In the genomic region with DNA sequence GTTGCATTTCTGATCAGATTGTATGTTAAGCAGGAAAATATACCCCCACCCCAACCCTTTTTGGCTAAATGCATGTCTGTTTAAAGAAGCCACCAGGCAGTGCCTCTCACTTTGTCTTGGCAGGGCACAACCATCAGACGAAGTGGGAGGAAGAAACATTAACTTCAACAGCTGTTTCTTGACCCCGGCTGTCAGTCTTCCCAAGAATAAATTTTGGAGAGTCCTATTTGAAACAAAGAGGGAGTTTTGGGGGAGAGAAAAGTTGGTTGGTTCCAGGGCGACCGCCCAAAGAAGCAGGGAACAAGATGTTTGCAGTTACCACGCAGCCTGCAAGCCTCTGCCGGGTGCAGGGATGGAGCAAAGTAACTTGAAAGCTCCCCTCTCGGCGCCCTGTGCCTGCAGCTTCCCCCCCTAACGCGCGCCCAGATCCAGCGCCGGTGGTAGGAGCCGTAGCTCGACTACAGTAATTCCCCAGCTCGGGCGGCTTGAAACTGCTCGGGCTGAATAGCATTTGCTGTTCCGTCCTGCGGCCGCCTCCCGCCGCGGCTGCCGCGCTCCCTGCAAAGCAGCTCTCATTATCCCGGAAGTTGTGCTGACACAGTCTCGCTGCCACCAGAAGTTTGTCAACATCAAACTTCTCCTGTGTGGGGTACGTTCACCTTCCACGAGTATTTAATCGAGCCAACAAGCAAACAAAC, we compare ENCODE assay signal across 8 cellular contexts.
DNase-seq lines count a peak whose midpoint lies in the region; ATAC-seq, FAIRE-seq and TF ChIP-seq lines count a peak whose summit lies in the region.

No MANE protein-coding gene starts in this region.

- H3K4me3 ChIP-seq in A549 = peak overlapping the region; percentile 44
- peak overlapping the region; percentile 48 to 74 (median 55) for H3K4me3 ChIP-seq in breast epithelium
- H3K4me3 ChIP-seq in iPS-18c (ENCODE audit: insufficient read depth, low read depth, low read length) = peak overlapping the region; percentile 46; the same call in 1 of the 2 replicates
- H3K4me3 ChIP-seq in skeletal muscle satellite cell (ENCODE audit: low read length) = peak overlapping the region; percentile 73

- H3K27me3 ChIP-seq in breast epithelium (no peaks in the 10 kb centered on the region), skeletal muscle satellite cell (ENCODE audit: control insufficient read depth, insufficient read depth, low read length) (no peaks in the 10 kb centered on the region)

- peak; percentile 18 for FAIRE-seq in A549 (lab: Jason Lieb, UNC)

- DNase-seq in A549 (ENCODE audit: low read depth in 1 of 2, low spot score in 1 of 2) (peak; percentile 89 to 92), NCI-H2196 (lab: John Stamatoyannopoulos, UW; ENCODE audit: unreplicated experiment) (peak; percentile 73), breast epithelium (ENCODE audit: low spot score in 2 of 2) (peak; percentile 92 to 93)

- H3K36me3 ChIP-seq in breast epithelium = no peaks in the 10 kb centered on the region
- no peaks in the 10 kb centered on the region for H3K36me3 ChIP-seq in skeletal muscle satellite cell (ENCODE audit: insufficient read depth, low read length)

- peak; percentile 49 to 76 for TF ChIP-seq RAD21 in A549 (conservative IDR thresholded peaks at IDR 0.05 in 1 of 2, IDR thresholded peaks at IDR 0.05 in 1 of 2)

- peak overlapping the region; percentile 90 for H3K9ac ChIP-seq in skeletal muscle satellite cell (ENCODE audit: low read depth, low read length)

- H3K9me3 ChIP-seq in A549 = no peaks in the 10 kb centered on the region
- H3K9me3 ChIP-seq in breast epithelium = no peaks in the 10 kb centered on the region
- H3K9me3 ChIP-seq in iPS-18c (ENCODE audit: control insufficient read depth, insufficient read depth, low read length) = no peaks in the 10 kb centered on the region
- no peaks in the 10 kb centered on the region for H3K9me3 ChIP-seq in skeletal muscle satellite cell (replicated peaks; ENCODE audit: low read length)

- H3K4me2 ChIP-seq in A549 (peak overlapping the region; percentile 91), skeletal muscle satellite cell (ENCODE audit: low read length) (peak overlapping the region; percentile 94)

- 1% methylated on average over 31 of the region's 31 CpGs for WGBS in A549 (ENCODE audit: missing lambda C conversion rate)

- H3K27ac ChIP-seq in A549 (peak overlapping the region; percentile 92 to 95), VCaP (peak overlapping the region; percentile 75), breast epithelium (peak overlapping the region; percentile 90 to 93)

- ATAC-seq in A549 = peak; percentile 93 to 94
- ATAC-seq in GM18867 (IDR thresholded peaks at IDR 0.05; ENCODE audit: unreplicated experiment) = peak; percentile 83
- ATAC-seq in HG03108 (IDR thresholded peaks at IDR 0.05; ENCODE audit: unreplicated experiment) = peak; percentile 85

- TF ChIP-seq POLR2A in A549 (IDR thresholded peaks at IDR 0.05; ENCODE audit: low read length) = no peak
- peak; percentile 30 for TF ChIP-seq POLR2A in breast epithelium (IDR thresholded peaks at IDR 0.05)

- intact Hi-C loops in breast epithelium (cut with DNase I; ENCODE audit: low total_unique reads) = loop anchor here (5.0 kb wide), 1 partner anchor 99 kb away; the partner anchor contains the start of gene SSBP2

- CTCF ChIA-PET in A549 (lab: Yijun Ruan, JAX) = interaction anchor here (0.7 to 5.8 kb wide), 9 partner anchors 14 to 426 kb away, joined by 3 to 32 read pairs (median 6); partner anchors contain the start of gene SSBP2

- no peak for TF ChIP-seq CTCF in A549 (IDR thresholded peaks at IDR 0.05)
- no peak for TF ChIP-seq CTCF in VCaP (conservative IDR thresholded peaks at IDR 0.05)
- peak in 1 of 3 donors; percentile 27 for TF ChIP-seq CTCF in breast epithelium (IDR thresholded peaks at IDR 0.05)

- POLR2A ChIA-PET in A549 (lab: Yijun Ruan, JAX) = interaction anchor here (0.6 to 4.2 kb wide), 13 partner anchors 13 to 423 kb away, joined by 3 to 197 read pairs (median 5); partner anchors contain the start of genes ATG10 and SSBP2

- H3K4me1 ChIP-seq in A549 = peaks cover 49% of the 10 kb centered on the region
- peaks cover 14 to 20% of the 10 kb centered on the region in 2 donors for H3K4me1 ChIP-seq in breast epithelium
- peaks cover 30% of the 10 kb centered on the region for H3K4me1 ChIP-seq in skeletal muscle satellite cell (ENCODE audit: control insufficient read depth, insufficient read depth, low read length)

- peak; percentile 15 to 58; a peak in 1 of 5 replicates for TF ChIP-seq EP300 in A549 (IDR thresholded peaks at IDR 0.05)

TF ChIP-seq in A549, 52 proteins besides CTCF, POLR2A, EP300 and RAD21 (continues in another document):
- TF ChIP-seq FOSB (CRISPR knock-in tag; IDR thresholded peaks at IDR 0.05) = no peak
- TF ChIP-seq EHF (CRISPR knock-in tag; IDR thresholded peaks at IDR 0.05) = no peak; the same call in 1 of the 2 replicates
- 0 out of 2 replicates have a peak, but pooled peaks have one; percentile 37 for TF ChIP-seq GATA3 (IDR thresholded peaks at IDR 0.05; ENCODE audit: borderline replicate concordance)
- TF ChIP-seq FOXS1 (CRISPR knock-in tag; IDR thresholded peaks at IDR 0.05) = no peak
- TF ChIP-seq RCOR1 (IDR thresholded peaks at IDR 0.05; ENCODE audit: low read depth, low read length) = no peak
- TF ChIP-seq, protein P1, sequence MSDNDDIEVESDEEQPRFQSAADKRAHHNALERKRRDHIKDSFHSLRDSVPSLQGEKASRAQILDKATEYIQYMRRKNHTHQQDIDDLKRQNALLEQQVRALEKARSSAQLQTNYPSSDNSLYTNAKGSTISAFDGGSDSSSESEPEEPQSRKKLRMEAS (IDR thresholded peaks at IDR 0.05) = peak; percentile 88
- 0 out of 2 replicates have a peak, but pooled peaks have one; percentile 31 for TF ChIP-seq HOXB5 (CRISPR knock-in tag; IDR thresholded peaks at IDR 0.05)
- TF ChIP-seq EHMT2 (IDR thresholded peaks at IDR 0.05; ENCODE audit: low read depth) = no peak
- TF ChIP-seq CBX8 (IDR thresholded peaks at IDR 0.05) = no peak
- TF ChIP-seq, protein P2, sequence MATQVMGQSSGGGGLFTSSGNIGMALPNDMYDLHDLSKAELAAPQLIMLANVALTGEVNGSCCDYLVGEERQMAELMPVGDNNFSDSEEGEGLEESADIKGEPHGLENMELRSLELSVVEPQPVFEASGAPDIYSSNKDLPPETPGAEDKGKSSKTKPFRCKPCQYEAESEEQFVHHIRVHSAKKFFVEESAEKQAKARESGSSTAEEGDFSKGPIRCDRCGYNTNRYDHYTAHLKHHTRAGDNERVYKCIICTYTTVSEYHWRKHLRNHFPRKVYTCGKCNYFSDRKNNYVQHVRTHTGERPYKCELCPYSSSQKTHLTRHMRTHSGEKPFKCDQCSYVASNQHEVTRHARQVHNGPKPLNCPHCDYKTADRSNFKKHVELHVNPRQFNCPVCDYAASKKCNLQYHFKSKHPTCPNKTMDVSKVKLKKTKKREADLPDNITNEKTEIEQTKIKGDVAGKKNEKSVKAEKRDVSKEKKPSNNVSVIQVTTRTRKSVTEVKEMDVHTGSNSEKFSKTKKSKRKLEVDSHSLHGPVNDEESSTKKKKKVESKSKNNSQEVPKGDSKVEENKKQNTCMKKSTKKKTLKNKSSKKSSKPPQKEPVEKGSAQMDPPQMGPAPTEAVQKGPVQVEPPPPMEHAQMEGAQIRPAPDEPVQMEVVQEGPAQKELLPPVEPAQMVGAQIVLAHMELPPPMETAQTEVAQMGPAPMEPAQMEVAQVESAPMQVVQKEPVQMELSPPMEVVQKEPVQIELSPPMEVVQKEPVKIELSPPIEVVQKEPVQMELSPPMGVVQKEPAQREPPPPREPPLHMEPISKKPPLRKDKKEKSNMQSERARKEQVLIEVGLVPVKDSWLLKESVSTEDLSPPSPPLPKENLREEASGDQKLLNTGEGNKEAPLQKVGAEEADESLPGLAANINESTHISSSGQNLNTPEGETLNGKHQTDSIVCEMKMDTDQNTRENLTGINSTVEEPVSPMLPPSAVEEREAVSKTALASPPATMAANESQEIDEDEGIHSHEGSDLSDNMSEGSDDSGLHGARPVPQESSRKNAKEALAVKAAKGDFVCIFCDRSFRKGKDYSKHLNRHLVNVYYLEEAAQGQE (IDR thresholded peaks at IDR 0.05) = no peak
- TF ChIP-seq KDM5A (IDR thresholded peaks at IDR 0.05) = peak; percentile 70
- TF ChIP-seq HOXB13 (CRISPR knock-in tag; IDR thresholded peaks at IDR 0.05; ENCODE audit: low read depth) = 0 out of 2 replicates have a peak, but pooled peaks have one; percentile 28
- TF ChIP-seq, protein P3, sequence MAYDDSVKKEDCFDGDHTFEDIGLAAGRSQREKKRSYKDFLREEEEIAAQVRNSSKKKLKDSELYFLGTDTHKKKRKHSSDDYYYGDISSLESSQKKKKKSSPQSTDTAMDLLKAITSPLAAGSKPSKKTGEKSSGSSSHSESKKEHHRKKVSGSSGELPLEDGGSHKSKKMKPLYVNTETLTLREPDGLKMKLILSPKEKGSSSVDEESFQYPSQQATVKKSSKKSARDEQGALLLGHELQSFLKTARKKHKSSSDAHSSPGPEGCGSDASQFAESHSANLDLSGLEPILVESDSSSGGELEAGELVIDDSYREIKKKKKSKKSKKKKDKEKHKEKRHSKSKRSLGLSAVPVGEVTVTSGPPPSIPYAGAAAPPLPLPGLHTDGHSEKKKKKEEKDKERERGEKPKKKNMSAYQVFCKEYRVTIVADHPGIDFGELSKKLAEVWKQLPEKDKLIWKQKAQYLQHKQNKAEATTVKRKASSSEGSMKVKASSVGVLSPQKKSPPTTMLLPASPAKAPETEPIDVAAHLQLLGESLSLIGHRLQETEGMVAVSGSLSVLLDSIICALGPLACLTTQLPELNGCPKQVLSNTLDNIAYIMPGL (CRISPR knock-in tag; IDR thresholded peaks at IDR 0.05; ENCODE audit: borderline replicate concordance) = no peak
- no peak for TF ChIP-seq CHD4 (IDR thresholded peaks at IDR 0.05; ENCODE audit: borderline replicate concordance)
- TF ChIP-seq CHD2 (IDR thresholded peaks at IDR 0.05; ENCODE audit: low read length, partially characterized antibody) = no peak
- no peak for TF ChIP-seq KDM1A (IDR thresholded peaks at IDR 0.05; ENCODE audit: low read depth)
- TF ChIP-seq TP53 (CRISPR knock-in tag; IDR thresholded peaks at IDR 0.05) = no peak
- TF ChIP-seq RNF2 (IDR thresholded peaks at IDR 0.05; ENCODE audit: borderline replicate concordance, low read depth) = no peak
- no peak for TF ChIP-seq FOSL2 (IDR thresholded peaks at IDR 0.05)
- TF ChIP-seq FOSL2 (CRISPR knock-in tag; IDR thresholded peaks at IDR 0.05) = peak; percentile 40
- TF ChIP-seq RFX5 (IDR thresholded peaks at IDR 0.05) = no peak
- TF ChIP-seq, protein P4, sequence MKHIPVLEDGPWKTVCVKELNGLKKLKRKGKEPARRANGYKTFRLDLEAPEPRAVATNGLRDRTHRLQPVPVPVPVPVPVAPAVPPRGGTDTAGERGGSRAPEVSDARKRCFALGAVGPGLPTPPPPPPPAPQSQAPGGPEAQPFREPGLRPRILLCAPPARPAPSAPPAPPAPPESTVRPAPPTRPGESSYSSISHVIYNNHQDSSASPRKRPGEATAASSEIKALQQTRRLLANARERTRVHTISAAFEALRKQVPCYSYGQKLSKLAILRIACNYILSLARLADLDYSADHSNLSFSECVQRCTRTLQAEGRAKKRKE (CRISPR knock-in tag; IDR thresholded peaks at IDR 0.05; ENCODE audit: low read depth) = 0 out of 2 replicates have a peak, but pooled peaks have one; percentile 49

Comparison
In these comparisons a context has a peak if more than half of its experiments do, and no peak if none do; other contexts are left out.
1. Peak in every context shown above with its lines: DNase-seq, ATAC-seq, H3K4me3 ChIP-seq and H3K27ac ChIP-seq.